ENCODE assay signal across 2 cellular contexts in genomic region chr17:44864831-44865230, GRCh38.
TF ChIP-seq lines count a peak whose summit lies in the region.

No MANE protein-coding gene starts in this region.

TF ChIP-seq in A549, 52 proteins besides CTCF, POLR2A, EP300 and RAD21:
- TF ChIP-seq ZSCAN20 (CRISPR knock-in tag; IDR thresholded peaks at IDR 0.05): no peak
- TF ChIP-seq POLR2AphosphoS2 (conservative IDR thresholded peaks at IDR 0.05; ENCODE audit: low read length): no peak
- TF ChIP-seq REST (IDR thresholded peaks at IDR 0.05): no peak
- TF ChIP-seq CHD2 (IDR thresholded peaks at IDR 0.05; ENCODE audit: low read length, partially characterized antibody): no peak
- TF ChIP-seq CBX8 (IDR thresholded peaks at IDR 0.05): no peak
- TF ChIP-seq FOSL2 (IDR thresholded peaks at IDR 0.05): no peak
- no peak for TF ChIP-seq FOSL2 (CRISPR knock-in tag; IDR thresholded peaks at IDR 0.05)
- TF ChIP-seq EHF (CRISPR knock-in tag; IDR thresholded peaks at IDR 0.05): no peak
- no peak for TF ChIP-seq TP53 (CRISPR knock-in tag; IDR thresholded peaks at IDR 0.05)
- no peak for TF ChIP-seq EHMT2 (IDR thresholded peaks at IDR 0.05; ENCODE audit: low read depth)
- TF ChIP-seq FOSB (CRISPR knock-in tag; IDR thresholded peaks at IDR 0.05): no peak
- no peak for TF ChIP-seq HES2 (IDR thresholded peaks at IDR 0.05)
- TF ChIP-seq ESRRA (IDR thresholded peaks at IDR 0.05; ENCODE audit: borderline replicate concordance, low read length): no peak
- no peak for TF ChIP-seq HOXB13 (CRISPR knock-in tag; IDR thresholded peaks at IDR 0.05; ENCODE audit: low read depth)
- no peak for TF ChIP-seq SMC3 (IDR thresholded peaks at IDR 0.05)
- TF ChIP-seq HEYL (CRISPR knock-in tag; IDR thresholded peaks at IDR 0.05): no peak
- no peak for TF ChIP-seq SREBF2 (IDR thresholded peaks at IDR 0.05)

TF ChIP-seq in H1, 55 proteins besides CTCF, POLR2A, EP300 and RAD21:
- TF ChIP-seq SAP30 (IDR thresholded peaks at IDR 0.05; ENCODE audit: insufficient read depth, insufficient replicate concordance, low read length) (no peak), POLR2AphosphoS5 (IDR thresholded peaks at IDR 0.05; ENCODE audit: low read depth, low read length) (no peak), TAF7 (optimal IDR thresholded peaks at IDR 0.05; ENCODE audit: borderline replicate concordance, low read depth, low read length) (no peak), BACH1 (IDR thresholded peaks at IDR 0.05; ENCODE audit: low read length) (no peak), SRF (IDR thresholded peaks at IDR 0.05; ENCODE audit: low read depth, low read length) (no peak)
